In genomic region chr9:136225748-136226679, GRCh38 we compare ENCODE assay signal across 8 cellular contexts. TPM values are rescaled to one million over a fixed set of nuclear protein-coding genes. Genes with fewer than 3 reads are reported as not detected.
A peak's percentile ranks its signal among the peaks of the same experiment; 100 is the strongest.
DNase-seq lines count a peak whose midpoint lies in the region; ATAC-seq and TF ChIP-seq lines count a peak whose summit lies in the region.

No MANE protein-coding gene starts in this region.

- peaks cover 19% of the 10 kb centered on the region for H3K4me1 ChIP-seq in OCI-LY3 (ENCODE audit: low read length)
- H3K4me1 ChIP-seq in foreskin keratinocyte, result peaks cover 10% of the 10 kb centered on the region

- peaks cover 0 to 12% of the 10 kb centered on the region in 2 donors for H3K36me3 Mint-ChIP-seq in activated T-cell treated with anti-CD3 and anti-CD28 coated beads, Interleukin-2, amount 50 U/mL, for 72 hours (ENCODE audit: insufficient read depth in 2 of 2)

- peak overlapping the region; percentile 60; the same call in 1 of the 2 replicates for H3K27ac ChIP-seq in OCI-LY3 (ENCODE audit: low read length)
- H3K27ac ChIP-seq in foreskin keratinocyte, result no peak overlapping the region

- ATAC-seq in GM18909 (IDR thresholded peaks at IDR 0.05; ENCODE audit: poor library complexity, unreplicated experiment) (peak; percentile 60), HG03159 (IDR thresholded peaks at IDR 0.05; ENCODE audit: unreplicated experiment) (peak; percentile 68), foreskin keratinocyte (peak; percentile 82)
- ATAC-seq in activated T-cell treated with anti-CD3 and anti-CD28 coated beads, Interleukin-2, amount 50 U/mL, for 72 hours (replicated peaks in 1 of 2), result peak; percentile 76 to 81

- no peaks in the 10 kb centered on the region for H3K27me3 Mint-ChIP-seq in activated T-cell treated with anti-CD3 and anti-CD28 coated beads, Interleukin-2, amount 50 U/mL, for 72 hours (ENCODE audit: low read depth)

- H3K4me2 ChIP-seq in OCI-LY3 (ENCODE audit: low read length), result peak overlapping the region; percentile 71

- H3K4me3 ChIP-seq in OCI-LY3 (ENCODE audit: low read length) (peak overlapping the region; percentile 51), retinal pigment epithelial cell (ENCODE audit: low read length) (no peak overlapping the region)

- peak; percentile 88 for TF ChIP-seq CTCF in OCI-LY3 (IDR thresholded peaks at IDR 0.05; ENCODE audit: low read depth, low read length)
- TF ChIP-seq CTCF in foreskin keratinocyte (conservative IDR thresholded peaks at IDR 0.05), result peak; percentile 89
- peak; percentile 95 for TF ChIP-seq CTCF in retinal pigment epithelial cell (conservative IDR thresholded peaks at IDR 0.05; ENCODE audit: low read depth, low read length)

- no peak overlapping the region for H2AFZ ChIP-seq in OCI-LY3 (ENCODE audit: low read depth, low read length)

- H3K9me3 ChIP-seq in OCI-LY3 (ENCODE audit: insufficient read depth, low read length), result no peaks in the 10 kb centered on the region; the same call in 1 of the 2 replicates

- peak overlapping the region; percentile 29 to 56 for H3K4me3 Mint-ChIP-seq in activated T-cell treated with anti-CD3 and anti-CD28 coated beads, Interleukin-2, amount 50 U/mL, for 72 hours

- peaks cover 32% of the 10 kb centered on the region for H4K20me1 ChIP-seq in OCI-LY3 (ENCODE audit: insufficient read depth, low read length)

- H3K27me3 ChIP-seq in OCI-LY3 (ENCODE audit: low read depth, low read length), result no peaks in the 10 kb centered on the region
- H3K27me3 ChIP-seq in foreskin keratinocyte, result no peaks in the 10 kb centered on the region

- peaks cover 21% of the 10 kb centered on the region for H3K4me1 Mint-ChIP-seq in activated T-cell treated with anti-CD3 and anti-CD28 coated beads, Interleukin-2, amount 50 U/mL, for 72 hours (ENCODE audit: low read depth)

- H3K79me2 ChIP-seq in OCI-LY3 (ENCODE audit: low read length), result peaks cover 87% of the 10 kb centered on the region

- DNase-seq in CD1c-positive myeloid dendritic cell (ENCODE audit: extremely low spot score), result peak; percentile 62
- DNase-seq in activated T-cell treated with anti-CD3 and anti-CD28 coated beads, Interleukin-2, amount 50 U/mL, for 72 hours, result peak; percentile 73 to 76
- DNase-seq in foreskin keratinocyte, result peak; percentile 36 to 59
- no peak for DNase-seq in retinal pigment epithelial cell (ENCODE audit: low read depth)
- DNase-seq in medulla oblongata (ENCODE audit: extremely low spot score), result no peak

- H3K9me3 Mint-ChIP-seq in activated T-cell treated with anti-CD3 and anti-CD28 coated beads, Interleukin-2, amount 50 U/mL, for 72 hours, result no peaks in the 10 kb centered on the region

- peak overlapping the region; percentile 21 for H3K9ac ChIP-seq in OCI-LY3 (ENCODE audit: low read length)

- H3K36me3 ChIP-seq in OCI-LY3 (replicated peaks; ENCODE audit: low read depth, low read length), result peaks cover 20% of the 10 kb centered on the region

- H3K27ac Mint-ChIP-seq in activated T-cell treated with anti-CD3 and anti-CD28 coated beads, Interleukin-2, amount 50 U/mL, for 72 hours, result peak overlapping the region; percentile 56

RNA-seq across cellular contexts. Expression of gene QSOX2, which starts 19.6 kb away (rescaled TPM):
- total RNA-seq in activated T-cell treated with anti-CD3 and anti-CD28 coated beads, Interleukin-2, amount 50 U/mL, for 72 hours, result 10 to 100 TPM; 21.5 to 25.1 TPM
- total RNA-seq in foreskin keratinocyte, result 11.9 and 13.6 TPM in 2 replicates
- 6.4 and 7.0 TPM in 2 replicates for polyA plus RNA-seq in foreskin keratinocyte

RNA-seq across cellular contexts. Expression of gene LHX3, which starts 21.1 kb away (rescaled TPM):
- under 1 TPM in 1 of 2 donors, not detected in 1; 0.17 TPM for total RNA-seq in activated T-cell treated with anti-CD3 and anti-CD28 coated beads, Interleukin-2, amount 50 U/mL, for 72 hours
- total RNA-seq in foreskin keratinocyte, result not detected in 2 replicates
- polyA plus RNA-seq in foreskin keratinocyte, result not detected in 2 replicates

Comparison
In these comparisons a context has a peak if more than half of its experiments do, and no peak if none do; other contexts are left out.
1. DNase-seq: peak in CD1c-positive myeloid dendritic cell (single experiment), activated T-cell treated with anti-CD3 and anti-CD28 coated beads, Interleukin-2, amount 50 U/mL, for 72 hours (2 of 2) and foreskin keratinocyte (2 of 2); none in retinal pigment epithelial cell (single experiment) and medulla oblongata (single experiment).
2. Peak in every context shown above with its lines, with median percentiles within 50 percentile points of each other: ATAC-seq and CTCF ChIP-seq.